14 cellular contexts compared by ENCODE assay signal in the genomic region with DNA sequence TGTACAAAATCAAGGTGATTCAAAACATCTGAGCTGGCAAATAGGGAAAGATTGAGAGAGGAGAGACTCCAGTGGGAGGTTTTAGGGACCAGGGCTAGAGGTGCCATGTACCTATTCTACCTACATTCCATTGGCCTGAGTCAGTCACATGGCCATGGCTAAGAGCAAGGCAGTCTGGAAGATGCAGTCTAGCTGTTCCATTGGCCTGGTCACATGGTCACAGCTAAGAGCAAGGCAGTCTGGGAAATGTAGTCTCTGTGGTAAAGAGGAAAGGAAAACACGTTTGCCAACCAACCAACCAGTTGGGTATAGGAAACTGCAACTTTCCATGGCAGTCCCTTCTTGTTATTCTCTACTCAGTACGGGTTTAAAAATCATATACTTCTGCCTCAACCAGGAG.
DNase-seq lines count a peak whose midpoint lies in the region; ATAC-seq and TF ChIP-seq lines count a peak whose summit lies in the region.
"Had no signal": no experiment of that assay in that cellular context is flagged by ENCODE, and none has a peak within 500 bp of the region (broad histone marks: within the 10 kb centered on the region; RNA-seq: fewer than 3 reads in every experiment).

No MANE protein-coding gene starts in this region.

- peak; percentile 51 for ATAC-seq in memory B cell (ENCODE audit: low read depth)
- no peak for ATAC-seq in activated CD8-positive, alpha-beta memory T cell treated with anti-CD3 and anti-CD28 coated beads, Interleukin-2, amount 10 ng/mL, durations not matched to agents 7 days and 5 days
- ATAC-seq in HG03439 (IDR thresholded peaks at IDR 0.05; ENCODE audit: unreplicated experiment) = no peak
- ATAC-seq: Right ventricle myocardium inferior had no signal

- CTCF ChIA-PET in activated CD8-positive, alpha-beta memory T cell treated with anti-CD3 and anti-CD28 coated beads, Interleukin-2, amount 10 ng/mL, durations not matched to agents 7 days and 5 days (lab: Charles Lee) = no interaction called here

- no peak overlapping the region for H3K27ac ChIP-seq in WERI-Rb-1
- H3K27ac ChIP-seq: 22Rv1, VCaP had no signal

- no peaks in the 10 kb centered on the region for H3K27me3 Mint-ChIP-seq in memory B cell
- no peaks in the 10 kb centered on the region for H3K27me3 Mint-ChIP-seq in activated CD8-positive, alpha-beta memory T cell treated with anti-CD3 and anti-CD28 coated beads, Interleukin-2, amount 10 ng/mL, durations not matched to agents 7 days and 5 days

- no peak overlapping the region for H3K27ac Mint-ChIP-seq in memory B cell
- no peak overlapping the region for H3K27ac Mint-ChIP-seq in activated CD8-positive, alpha-beta memory T cell treated with anti-CD3 and anti-CD28 coated beads, Interleukin-2, amount 10 ng/mL, durations not matched to agents 7 days and 5 days

- H3K9me3 ChIP-seq in WERI-Rb-1 (ENCODE audit: severe bottlenecking) = no peaks in the 10 kb centered on the region

- no peak overlapping the region for H3K4me3 Mint-ChIP-seq in memory B cell
- H3K4me3 Mint-ChIP-seq in activated CD8-positive, alpha-beta memory T cell treated with anti-CD3 and anti-CD28 coated beads, Interleukin-2, amount 10 ng/mL, durations not matched to agents 7 days and 5 days = no peak overlapping the region

- no peak for TF ChIP-seq CTCF in WERI-Rb-1 (IDR thresholded peaks at IDR 0.05; ENCODE audit: low read depth, low read length)

- no peaks in the 10 kb centered on the region for H3K27me3 ChIP-seq in WERI-Rb-1 (ENCODE audit: insufficient read depth, low read depth, severe bottlenecking)

- H3K4me1 Mint-ChIP-seq in memory B cell = peaks cover 14% of the 10 kb centered on the region
- peaks cover 19% of the 10 kb centered on the region for H3K4me1 Mint-ChIP-seq in activated CD8-positive, alpha-beta memory T cell treated with anti-CD3 and anti-CD28 coated beads, Interleukin-2, amount 10 ng/mL, durations not matched to agents 7 days and 5 days

- H3K4me3 ChIP-seq in WERI-Rb-1 (ENCODE audit: low read depth, low read length) = no peak overlapping the region

- peaks cover 7% of the 10 kb centered on the region for H3K36me3 Mint-ChIP-seq in memory B cell
- H3K36me3 Mint-ChIP-seq in activated CD8-positive, alpha-beta memory T cell treated with anti-CD3 and anti-CD28 coated beads, Interleukin-2, amount 10 ng/mL, durations not matched to agents 7 days and 5 days = peaks cover 4% of the 10 kb centered on the region

- DNase-seq in DMS53 (lab: John Stamatoyannopoulos, UW) (peak; percentile 22), DMS53 treated with DMSO at 0.1 percent for 48 hours (lab: John Stamatoyannopoulos, UW; ENCODE audit: unreplicated experiment) (no peak), HT1080 (ENCODE audit: low read depth) (peak; percentile 4), WERI-Rb-1 (peak; percentile 19), memory B cell (ENCODE audit: low spot score in 2 of 2) (no peak), NCI-H1930 (lab: John Stamatoyannopoulos, UW) (no peak)
- DNase-seq in activated CD8-positive, alpha-beta memory T cell treated with anti-CD3 and anti-CD28 coated beads, Interleukin-2, amount 10 ng/mL, durations not matched to agents 7 days and 5 days = no peak
- DNase-seq: activated T-cell treated with anti-CD3 and anti-CD28 coated beads, Interleukin-2, amount 50 U/mL, for 48 hours; effector CD4-positive, alpha-beta T cell; KG1 had no signal

- H3K36me3 ChIP-seq in WERI-Rb-1 = no peaks in the 10 kb centered on the region

- H3K9me3 Mint-ChIP-seq in memory B cell = no peaks in the 10 kb centered on the region
- no peaks in the 10 kb centered on the region for H3K9me3 Mint-ChIP-seq in activated CD8-positive, alpha-beta memory T cell treated with anti-CD3 and anti-CD28 coated beads, Interleukin-2, amount 10 ng/mL, durations not matched to agents 7 days and 5 days (ENCODE audit: low read depth)

Comparison
In these comparisons a context has a peak if more than half of its experiments do, and no peak if none do; other contexts are left out.
1. DNase-seq: peak in DMS53 (single experiment), HT1080 (single experiment) and WERI-Rb-1 (single experiment); none in DMS53 treated with DMSO at 0.1 percent for 48 hours (single experiment), memory B cell (0 of 2), NCI-H1930 (0 of 2) and activated CD8-positive, alpha-beta memory T cell treated with anti-CD3 and anti-CD28 coated beads, Interleukin-2, amount 10 ng/mL, durations not matched to agents 7 days and 5 days (single experiment).